Comparison of ENCODE assay signal across 13 cellular contexts in the genomic region with DNA sequence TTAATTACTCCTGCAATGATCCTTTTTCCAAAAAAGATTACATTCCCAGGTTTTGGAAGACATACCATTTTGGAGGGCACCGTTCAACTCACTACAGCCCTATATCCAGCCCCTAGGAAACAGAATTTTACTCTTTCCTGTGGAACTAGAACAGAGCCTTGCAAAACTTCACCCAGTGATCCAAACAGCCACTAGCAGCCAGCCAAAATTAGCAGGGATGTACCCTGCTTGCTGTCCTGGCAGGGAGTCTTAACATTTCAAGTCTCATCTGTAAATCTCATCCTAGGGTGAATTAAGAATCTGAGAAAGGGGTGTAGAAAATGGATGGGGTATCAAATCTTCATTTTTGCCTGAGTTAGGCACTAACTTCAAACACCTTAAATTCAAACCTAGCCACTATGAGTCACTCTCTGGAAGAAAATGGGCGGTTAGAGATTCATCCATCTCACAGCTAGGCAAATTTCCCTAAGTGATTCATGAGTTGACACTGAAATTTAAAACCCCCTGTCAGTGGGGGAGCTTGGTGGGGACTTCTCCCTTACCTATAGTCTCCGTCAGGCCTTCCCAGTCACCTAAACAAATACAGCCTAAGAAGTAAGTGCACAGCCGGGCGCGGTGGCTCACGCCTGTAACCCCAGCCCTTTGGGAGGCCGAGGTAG. TPM values are rescaled to one million over a fixed set of nuclear protein-coding genes. Genes with fewer than 3 reads are reported as not detected.
DNase-seq lines count a peak whose midpoint lies in the region; ATAC-seq lines count a peak whose summit lies in the region.
"Had no signal": no experiment of that assay in that cellular context is flagged by ENCODE, and none has a peak within 500 bp of the region (broad histone marks: within the 10 kb centered on the region; RNA-seq: fewer than 3 reads in every experiment).

No MANE protein-coding gene starts in this region.

- no peak overlapping the region for H3K27ac Mint-ChIP-seq in activated CD4-positive, alpha-beta T cell treated with anti-CD3 and anti-CD28 coated beads for 36 hours
- H3K27ac Mint-ChIP-seq in activated T-helper 17 cell treated with anti-CD3 and anti-CD28 coated beads, Interleukin-2, amount 50 U/mL, for 72 hours: peak overlapping the region; percentile 86
- peak overlapping the region; percentile 26 to 89 for H3K27ac Mint-ChIP-seq in natural killer cell treated with Interleukin-12 subunit alpha and Interleukin-12 subunit beta and Interleukin-15 and Interleukin-18, amount 100 ng/mL, for 72 hours

- H3K4me3 Mint-ChIP-seq in activated CD4-positive, alpha-beta T cell treated with anti-CD3 and anti-CD28 coated beads for 36 hours: no peak overlapping the region
- peak overlapping the region; percentile 70 for H3K4me3 Mint-ChIP-seq in activated T-helper 17 cell treated with anti-CD3 and anti-CD28 coated beads, Interleukin-2, amount 50 U/mL, for 72 hours
- no peak overlapping the region for H3K4me3 Mint-ChIP-seq in natural killer cell treated with Interleukin-12 subunit alpha and Interleukin-12 subunit beta and Interleukin-15 and Interleukin-18, amount 100 ng/mL, for 72 hours

- intact Hi-C loops in activated CD4-positive, alpha-beta T cell treated with anti-CD3 and anti-CD28 coated beads for 36 hours (cut with DNase I, micrococcal nuclease): loop anchor here in 1 of 2 experiments (10.0 kb wide), 1 partner anchor 101 kb away; no protein-coding TSS in a partner anchor

- H3K4me1 Mint-ChIP-seq in activated CD4-positive, alpha-beta T cell treated with anti-CD3 and anti-CD28 coated beads for 36 hours: peaks cover 38% of the 10 kb centered on the region
- peaks cover 24% of the 10 kb centered on the region for H3K4me1 Mint-ChIP-seq in activated T-helper 17 cell treated with anti-CD3 and anti-CD28 coated beads, Interleukin-2, amount 50 U/mL, for 72 hours
- peaks cover 22% of the 10 kb centered on the region in 2 donors for H3K4me1 Mint-ChIP-seq in natural killer cell treated with Interleukin-12 subunit alpha and Interleukin-12 subunit beta and Interleukin-15 and Interleukin-18, amount 100 ng/mL, for 72 hours (ENCODE audit: low read depth in 2 of 2)

- CTCF ChIA-PET in activated CD4-positive, alpha-beta T cell treated with anti-CD3 and anti-CD28 coated beads for 36 hours (lab: Charles Lee): interaction anchor here (0.6 to 1.2 kb wide), 6 partner anchors 11 to 75 kb away, joined by 3 to 4 read pairs (median 3); no protein-coding TSS in a partner anchor

- no peaks in the 10 kb centered on the region for H3K36me3 Mint-ChIP-seq in activated CD4-positive, alpha-beta T cell treated with anti-CD3 and anti-CD28 coated beads for 36 hours (ENCODE audit: low read depth)
- H3K36me3 Mint-ChIP-seq in activated T-helper 17 cell treated with anti-CD3 and anti-CD28 coated beads, Interleukin-2, amount 50 U/mL, for 72 hours (ENCODE audit: low read depth): no peaks in the 10 kb centered on the region
- no peaks in the 10 kb centered on the region for H3K36me3 Mint-ChIP-seq in natural killer cell treated with Interleukin-12 subunit alpha and Interleukin-12 subunit beta and Interleukin-15 and Interleukin-18, amount 100 ng/mL, for 72 hours

- H3K9me3 Mint-ChIP-seq in activated CD4-positive, alpha-beta T cell treated with anti-CD3 and anti-CD28 coated beads for 36 hours (ENCODE audit: low read depth): no peaks in the 10 kb centered on the region
- H3K9me3 Mint-ChIP-seq in activated T-helper 17 cell treated with anti-CD3 and anti-CD28 coated beads, Interleukin-2, amount 50 U/mL, for 72 hours: no peaks in the 10 kb centered on the region
- no peaks in the 10 kb centered on the region for H3K9me3 Mint-ChIP-seq in natural killer cell treated with Interleukin-12 subunit alpha and Interleukin-12 subunit beta and Interleukin-15 and Interleukin-18, amount 100 ng/mL, for 72 hours

- POLR2A ChIA-PET in activated CD4-positive, alpha-beta T cell treated with anti-CD3 and anti-CD28 coated beads for 36 hours (lab: Charles Lee): interaction anchor here (0.6 to 0.7 kb wide), 3 partner anchors 117 to 1020 kb away, joined by 3 to 4 read pairs (median 4); a partner anchor contains a TSS

- peak; percentile 89 for ATAC-seq in activated CD4-positive, alpha-beta T cell treated with anti-CD3 and anti-CD28 coated beads for 36 hours
- ATAC-seq in HG02610 (IDR thresholded peaks at IDR 0.05; ENCODE audit: unreplicated experiment): peak; percentile 43
- ATAC-seq in activated T-helper 17 cell treated with anti-CD3 and anti-CD28 coated beads, Interleukin-2, amount 50 U/mL, for 72 hours (replicated peaks): peak; percentile 98
- ATAC-seq in natural killer cell treated with Interleukin-12 subunit alpha and Interleukin-12 subunit beta and Interleukin-15 and Interleukin-18, amount 100 ng/mL, for 72 hours: peak in 1 of 2 donors; percentile 54
- ATAC-seq: mucosa of descending colon, SK-N-SH treated with all-trans-retinoic acid at 6 μM for 48 hours had no signal

- no peaks in the 10 kb centered on the region for H3K27me3 Mint-ChIP-seq in activated CD4-positive, alpha-beta T cell treated with anti-CD3 and anti-CD28 coated beads for 36 hours
- H3K27me3 Mint-ChIP-seq in activated T-helper 17 cell treated with anti-CD3 and anti-CD28 coated beads, Interleukin-2, amount 50 U/mL, for 72 hours: peaks cover 16% of the 10 kb centered on the region
- H3K27me3 Mint-ChIP-seq in natural killer cell treated with Interleukin-12 subunit alpha and Interleukin-12 subunit beta and Interleukin-15 and Interleukin-18, amount 100 ng/mL, for 72 hours: peaks cover 0 to 10% of the 10 kb centered on the region in 2 donors

- DNase-seq in activated CD4-positive, alpha-beta T cell treated with anti-CD3 and anti-CD28 coated beads for 36 hours: peak; percentile 46
- DNase-seq in activated CD4-positive, alpha-beta T cell treated with anti-CD3 and anti-CD28 coated beads, Interleukin-2, amount 50 U/mL, for 1 hour: no peak
- no peak for DNase-seq in natural killer cell treated with Interleukin-12 subunit alpha and Interleukin-12 subunit beta and Interleukin-15 and Interleukin-18, amount 100 ng/mL, for 72 hours (ENCODE audit: low spot score)
- DNase-seq in HK-2 (ENCODE audit: unreplicated experiment) (no peak), putamen (ENCODE audit: low spot score) (no peak), dedifferentiated amniotic fluid mesenchymal stem cell (ENCODE audit: extremely low spot score) (no peak)
- DNase-seq: mucosa of descending colon, MV-4-11, NCI-H510A treated with DMSO at 0.1 percent for 48 hours, testis had no signal

RNA-seq across cellular contexts. Expression of a gene that starts 9.5 kb away (rescaled TPM):
- not detected for total RNA-seq in activated CD4-positive, alpha-beta T cell treated with anti-CD3 and anti-CD28 coated beads for 36 hours
- total RNA-seq in activated T-helper 17 cell treated with anti-CD3 and anti-CD28 coated beads, Interleukin-2, amount 50 U/mL, for 72 hours: not detected
- not detected for total RNA-seq in natural killer cell treated with Interleukin-12 subunit alpha and Interleukin-12 subunit beta and Interleukin-15 and Interleukin-18, amount 100 ng/mL, for 72 hours

RNA-seq across cellular contexts. Expression of a gene that starts 13.2 kb away (rescaled TPM):
- total RNA-seq in activated CD4-positive, alpha-beta T cell treated with anti-CD3 and anti-CD28 coated beads for 36 hours: under 1 TPM; 0.39 to 0.56 TPM
- under 1 TPM; 0.26 to 0.58 TPM for total RNA-seq in activated T-helper 17 cell treated with anti-CD3 and anti-CD28 coated beads, Interleukin-2, amount 50 U/mL, for 72 hours
- not detected for total RNA-seq in natural killer cell treated with Interleukin-12 subunit alpha and Interleukin-12 subunit beta and Interleukin-15 and Interleukin-18, amount 100 ng/mL, for 72 hours
